ENCODE assay signal across 1 cellular context in genomic region chr3:195114786-195115597, GRCh38.
TF ChIP-seq lines count a peak whose summit lies in the region.

No MANE protein-coding gene starts in this region.

TF ChIP-seq in IMR-90, 13 proteins besides CTCF, POLR2A, EP300 and RAD21 (continued from another document):
- no peak for TF ChIP-seq NFE2L2 (IDR thresholded peaks at IDR 0.05; ENCODE audit: low read depth, low read length)
- no peak for TF ChIP-seq RFX5 (IDR thresholded peaks at IDR 0.05; ENCODE audit: low read depth, low read length)
- TF ChIP-seq USF2 (IDR thresholded peaks at IDR 0.05; ENCODE audit: low read depth, low read length) = no peak
- TF ChIP-seq CHD1 (IDR thresholded peaks at IDR 0.05; ENCODE audit: low read depth, low read length) = no peak
- TF ChIP-seq ELK1 (IDR thresholded peaks at IDR 0.05; ENCODE audit: borderline replicate concordance, low read depth, low read length) = no peak
